ENCODE assay signal across 18 cellular contexts in genomic region chr5:14313986-14314690, GRCh38.
"Had no signal": no experiment of that assay in that cellular context is flagged by ENCODE, and none has a peak within 500 bp of the region (broad histone marks: within the 10 kb centered on the region; RNA-seq: fewer than 3 reads in every experiment).

No MANE protein-coding gene starts in this region.

- H3K9me3 ChIP-seq: left ventricle myocardium inferior, right lobe of liver, tibial nerve had no signal

- H2AFZ ChIP-seq: parathyroid adenoma had no signal

- H3K9ac ChIP-seq: parathyroid adenoma had no signal

- H3K4me3 Mint-ChIP-seq: activated T-cell treated with anti-CD3 and anti-CD28 coated beads, Interleukin-2, amount 50 U/mL, for 72 hours; effector memory CD8-positive, alpha-beta T cell; naive B cell; stimulated activated naive CD8-positive, alpha-beta T cell treated with anti-CD3 and anti-CD28 coated beads, Interleukin-15, Interleukin-2, amounts not matched to agents 100 ng/mL and 50 ng/mL, for 24 hours; T-helper 1 cell treated with Interleukin-12 subunit alpha and Interleukin-12 subunit beta and Interleukin-4 antibody, amounts not matched to agents 30 μg/mL and 1 μg/mL, for 36 hours had no signal

- H3K27ac ChIP-seq: epithelial cell of prostate, left ventricle myocardium inferior, parathyroid adenoma, right lobe of liver, tibial nerve had no signal

- H3K9me3 Mint-ChIP-seq: activated naive CD4-positive, alpha-beta T cell treated with anti-CD3 and anti-CD28 coated beads, Interleukin-2, amount 50 U/mL, for 72 hours; activated T-cell treated with anti-CD3 and anti-CD28 coated beads, Interleukin-2, amount 50 U/mL, for 72 hours; naive B cell; stimulated activated naive CD8-positive, alpha-beta T cell treated with anti-CD3 and anti-CD28 coated beads, Interleukin-15, Interleukin-2, amounts not matched to agents 100 ng/mL and 50 ng/mL, for 24 hours; T-helper 1 cell treated with Interleukin-12 subunit alpha and Interleukin-12 subunit beta and Interleukin-4 antibody, amounts not matched to agents 30 μg/mL and 1 μg/mL, for 36 hours had no signal

- H3K4me3 ChIP-seq: left ventricle myocardium inferior, right lobe of liver, tibial nerve had no signal

- ATAC-seq: activated naive CD4-positive, alpha-beta T cell treated with anti-CD3 and anti-CD28 coated beads, Interleukin-2, amount 50 U/mL, for 72 hours; activated T-cell treated with anti-CD3 and anti-CD28 coated beads, Interleukin-2, amount 50 U/mL, for 72 hours; effector memory CD8-positive, alpha-beta T cell; right lobe of liver had no signal

- H3K27me3 Mint-ChIP-seq: naive B cell; stimulated activated naive CD8-positive, alpha-beta T cell treated with anti-CD3 and anti-CD28 coated beads, Interleukin-15, Interleukin-2, amounts not matched to agents 100 ng/mL and 50 ng/mL, for 24 hours had no signal

- H3K27me3 ChIP-seq: right lobe of liver, tibial nerve had no signal

- H3K4me1 ChIP-seq: right lobe of liver had no signal

- DNase-seq: activated CD4-positive, alpha-beta T cell treated with anti-CD3 and anti-CD28 coated beads, Interleukin-2, amount 50 U/mL, for 4 hours; activated CD4-positive, CD25-positive, alpha-beta regulatory T cell treated with anti-CD3 and anti-CD28 coated beads, Interleukin-2, amount 50 U/mL, for 72 hours; activated effector memory CD4-positive, alpha-beta T cell treated with anti-CD3 and anti-CD28 coated beads, Interleukin-2, amount 50 U/mL, for 16 hours; activated T-cell treated with anti-CD3 and anti-CD28 coated beads, Interleukin-2, amount 50 U/mL, for 72 hours; effector memory CD8-positive, alpha-beta T cell; head of caudate nucleus; left ventricle myocardium inferior; naive B cell; right lobe of liver; small intestine; stimulated activated CD4-positive, alpha-beta T cell treated with anti-CD3 and anti-CD28 coated beads, Interleukin-15, amount 100 ng/mL, for 24 hours; stimulated activated CD4-positive, alpha-beta T cell treated with anti-CD3 and anti-CD28 coated beads, Interleukin-2, amount 100 ng/mL, for 48 hours had no signal

- H3K27ac Mint-ChIP-seq: activated naive CD4-positive, alpha-beta T cell treated with anti-CD3 and anti-CD28 coated beads, Interleukin-2, amount 50 U/mL, for 72 hours; activated T-cell treated with anti-CD3 and anti-CD28 coated beads, Interleukin-2, amount 50 U/mL, for 72 hours; effector memory CD8-positive, alpha-beta T cell; stimulated activated naive CD8-positive, alpha-beta T cell treated with anti-CD3 and anti-CD28 coated beads, Interleukin-15, Interleukin-2, amounts not matched to agents 100 ng/mL and 50 ng/mL, for 24 hours; T-helper 1 cell treated with Interleukin-12 subunit alpha and Interleukin-12 subunit beta and Interleukin-4 antibody, amounts not matched to agents 30 μg/mL and 1 μg/mL, for 36 hours had no signal
